8 cellular contexts compared by ENCODE assay signal in the genomic region with DNA sequence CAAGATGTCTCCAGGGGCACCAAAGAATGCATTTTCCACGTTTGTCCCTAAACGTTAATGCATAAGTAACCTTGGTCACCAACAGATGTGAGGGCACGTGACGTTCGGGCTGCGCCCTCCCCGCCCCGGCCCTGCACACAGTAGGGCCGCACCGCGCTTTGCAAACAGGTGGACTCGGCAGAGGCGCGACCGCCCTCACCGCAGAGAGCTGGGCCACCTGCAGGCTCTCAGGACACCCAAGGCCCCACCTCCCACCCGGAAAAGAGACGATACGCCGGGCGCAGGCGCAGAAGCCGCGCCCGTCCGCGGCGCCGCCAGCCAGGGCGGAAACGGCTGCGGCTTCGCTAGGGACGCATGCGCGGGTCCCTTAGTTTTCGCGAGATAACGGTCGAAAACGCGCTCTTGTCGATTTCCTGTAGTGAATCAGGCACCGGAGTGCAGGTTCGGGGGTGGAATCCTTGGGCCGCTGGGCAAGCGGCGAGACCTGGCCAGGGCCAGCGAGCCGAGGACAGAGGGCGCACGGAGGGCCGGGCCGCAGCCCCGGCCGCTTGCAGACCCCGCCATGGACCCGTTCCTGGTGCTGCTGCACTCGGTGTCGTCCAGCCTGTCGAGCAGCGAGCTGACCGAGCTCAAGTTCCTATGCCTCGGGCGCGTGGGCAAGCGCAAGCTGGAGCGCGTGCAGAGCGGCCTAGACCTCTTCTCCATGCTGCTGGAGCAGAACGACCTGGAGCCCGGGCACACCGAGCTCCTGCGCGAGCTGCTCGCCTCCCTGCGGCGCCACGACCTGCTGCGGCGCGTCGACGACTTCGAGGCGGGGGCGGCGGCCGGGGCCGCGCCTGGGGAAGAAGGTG. TPM values are rescaled to one million over a fixed set of nuclear protein-coding genes. Genes with fewer than 3 reads are reported as not detected.
A peak's percentile ranks its signal among the peaks of the same experiment; 100 is the strongest.
DNase-seq lines count a peak whose midpoint lies in the region; ATAC-seq and TF ChIP-seq lines count a peak whose summit lies in the region.

A gene with protein sequence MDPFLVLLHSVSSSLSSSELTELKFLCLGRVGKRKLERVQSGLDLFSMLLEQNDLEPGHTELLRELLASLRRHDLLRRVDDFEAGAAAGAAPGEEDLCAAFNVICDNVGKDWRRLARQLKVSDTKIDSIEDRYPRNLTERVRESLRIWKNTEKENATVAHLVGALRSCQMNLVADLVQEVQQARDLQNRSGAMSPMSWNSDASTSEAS (plus strand): TSS at position 399 of the 851 bp plus-strand sequence. CDS start 164 bp downstream, at position 563.

- peaks cover 3% of the 10 kb centered on the region; the same call in 1 of the 2 replicates for H3K4me1 ChIP-seq in BE2C

- 0% methylated on average over 54 to 63 of the region's 91 CpGs for WGBS in lower leg skin, 2 donors

- TF ChIP-seq POLR2A in lower leg skin (IDR thresholded peaks at IDR 0.05), result peak in 1 of 2 donors; percentile 51

- peak within 1 kb of the TSS; percentile 95 for H3K4me3 ChIP-seq in BE2C (ENCODE audit: low read depth, low read length)
- H3K4me3 ChIP-seq in dorsolateral prefrontal cortex, result peak within 1 kb of the TSS; percentile 67 to 100 (median 91)
- H3K4me3 ChIP-seq in lower leg skin (ENCODE audit: low read depth, poor library complexity, severe bottlenecking), result peak within 1 kb of the TSS; percentile 69

- peak; percentile 42 for ATAC-seq in HG03457 (IDR thresholded peaks at IDR 0.05; ENCODE audit: unreplicated experiment)

- no peak for TF ChIP-seq CTCF in BE2C (IDR thresholded peaks at IDR 0.05; ENCODE audit: low read depth, low read length)
- peak in 30 of 56 donors; percentile 5 to 66 (median 30) for TF ChIP-seq CTCF in dorsolateral prefrontal cortex (IDR thresholded peaks at IDR 0.05 in 54 of 56, conservative IDR thresholded peaks at IDR 0.05 in 2 of 56; ENCODE audit: low read depth in 1 of 56, partially characterized antibody in 56 of 56)
- TF ChIP-seq CTCF in lower leg skin (IDR thresholded peaks at IDR 0.05), result no peak

- peak within 1 kb of the TSS; percentile 29 to 94 (median 85) for H3K27ac ChIP-seq in dorsolateral prefrontal cortex

- H3K9me3 ChIP-seq in BE2C, result no peaks in the 10 kb centered on the region

- H3K36me3 ChIP-seq in BE2C, result peaks cover 24% of the 10 kb centered on the region

- peak; percentile 92 for DNase-seq in BE2C
- DNase-seq in GM19238 (ENCODE audit: insufficient read length, low spot score), result peak; percentile 90
- DNase-seq in NCI-H748 treated with DMSO at 0.1 percent for 48 hours (lab: John Stamatoyannopoulos, UW), result peak; percentile 82
- DNase-seq in activated CD4-positive, alpha-beta T cell treated with anti-CD3 and anti-CD28 coated beads, Interleukin-2, amount 50 U/mL, for 48 hours, result peak; percentile 87 to 90
- DNase-seq in dorsolateral prefrontal cortex, result peak; percentile 71 to 92 (median 84)
- DNase-seq in lower leg skin (ENCODE audit: low spot score in 2 of 2), result peak; percentile 87 to 97
- DNase-seq in stimulated activated CD4-positive, alpha-beta T cell treated with anti-CD3 and anti-CD28 coated beads, Interleukin-4, amount 100 ng/mL, for 4 hours, result peak; percentile 85 to 89

- intact Hi-C loops in dorsolateral prefrontal cortex (cut with DNase I) (loop anchor here (2.0 to 10.0 kb wide), 6 partner anchors 68 to 1298 kb away; a partner anchor contains a TSS), lower leg skin (cut with DNase I; ENCODE audit: low total_unique reads) (no loop called here)

- H3K27me3 ChIP-seq in BE2C (no peaks in the 10 kb centered on the region), dorsolateral prefrontal cortex (no peaks in the 10 kb centered on the region)

RNA-seq across cellular contexts. Expression of the gene that starts here (rescaled TPM):
- 48.0 TPM for polyA plus RNA-seq in BE2C (2012; ENCODE audit: insufficient read depth, insufficient read length, low read depth)
- total RNA-seq in dorsolateral prefrontal cortex, result 10 to 100 TPM in 105 of 120 experiments, 1 to 10 TPM in 15; 8.6 to 18.8 (median 12.1) TPM
- 10 to 100 TPM; 17.9 to 24.5 (median 21.0) TPM for total RNA-seq in lower leg skin

Comparison
In these comparisons a context has a peak if more than half of its experiments do, and no peak if none do; other contexts are left out.
1. Peak in every context shown above with its lines: DNase-seq, ATAC-seq, H3K4me3 ChIP-seq and H3K27ac ChIP-seq.
2. CTCF ChIP-seq: peak in dorsolateral prefrontal cortex (30 of 56); none in BE2C (single experiment) and lower leg skin (0 of 3).